In the genomic region with DNA sequence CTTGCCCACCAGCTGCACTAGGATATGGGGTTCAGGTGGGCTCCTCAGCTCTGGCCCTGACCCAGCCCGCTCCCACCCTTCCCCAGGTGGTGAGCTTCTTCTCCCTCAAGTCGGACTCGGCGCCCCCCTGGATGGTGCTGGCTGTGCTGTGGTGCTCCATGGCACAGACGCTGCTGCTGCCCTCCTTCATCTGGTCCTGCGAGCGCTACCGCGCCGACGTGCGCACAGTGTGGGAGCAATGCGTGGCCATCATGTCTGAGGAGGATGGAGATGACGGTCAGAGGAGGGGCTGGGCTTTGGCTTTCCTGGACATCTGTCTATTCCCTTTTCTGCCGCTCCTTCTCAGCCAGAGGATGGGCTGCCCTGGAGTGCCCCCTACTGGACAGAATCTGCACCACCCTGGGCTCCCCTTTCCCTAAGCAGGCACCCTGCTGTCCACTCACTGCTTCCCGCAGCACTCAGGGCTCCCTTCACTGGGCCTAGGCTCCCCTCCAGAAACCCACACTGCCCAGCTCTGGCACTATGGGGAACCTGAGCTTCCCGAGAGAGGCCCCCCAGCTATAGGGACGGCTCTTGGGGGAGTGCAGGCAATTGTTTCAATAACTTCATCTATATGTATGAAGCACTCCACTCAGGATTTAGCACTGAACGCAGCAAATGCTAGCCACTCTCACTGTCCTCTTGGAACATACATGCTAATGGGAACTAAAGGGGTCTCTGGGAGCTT, we compare ENCODE assay signal across 8 cellular contexts. TPM values are rescaled to one million over a fixed set of nuclear protein-coding genes. Genes with fewer than 3 reads are reported as not detected.
DNase-seq lines count a peak whose midpoint lies in the region; ATAC-seq and TF ChIP-seq lines count a peak whose summit lies in the region.

No MANE protein-coding gene starts in this region.

- peaks cover 34% of the 10 kb centered on the region for H3K4me1 ChIP-seq in CD4-positive, CD25-positive, alpha-beta regulatory T cell (ENCODE audit: control insufficient read depth, insufficient read depth, low read length, poor library complexity, severe bottlenecking)
- peaks cover 9 to 50% of the 10 kb centered on the region in 2 donors for H3K4me1 ChIP-seq in left lung

- intact Hi-C loops in left lung (cut with DNase I) = no loop called here

- no peaks in the 10 kb centered on the region for H3K9me3 ChIP-seq in CD4-positive, CD25-positive, alpha-beta regulatory T cell (ENCODE audit: control insufficient read depth in 2 of 2, low read length in 2 of 2)
- no peaks in the 10 kb centered on the region for H3K9me3 ChIP-seq in left lung

- H3K9me3 Mint-ChIP-seq in CD4-positive, CD25-positive, alpha-beta regulatory T cell = peaks cover 0 to 3% (median 0%) of the 10 kb centered on the region in 7 donors

- no peak overlapping the region for H3K27ac ChIP-seq in CD4-positive, CD25-positive, alpha-beta regulatory T cell (ENCODE audit: insufficient read depth, low read length, poor library complexity, severe bottlenecking)
- H3K27ac ChIP-seq in left lung = no peak overlapping the region

- peak overlapping the region in 2 of 4 donors; percentile 39 to 59 for H3K4me3 Mint-ChIP-seq in CD4-positive, CD25-positive, alpha-beta regulatory T cell

- peak; percentile 57 to 58 for ATAC-seq in CD4-positive, CD25-positive, alpha-beta regulatory T cell (ENCODE audit: low read depth in 2 of 2)
- ATAC-seq in left lung (peak; percentile 77), GM21526 (IDR thresholded peaks at IDR 0.05; ENCODE audit: low FRiP score, unreplicated experiment) (no peak)

- H3K27ac Mint-ChIP-seq in CD4-positive, CD25-positive, alpha-beta regulatory T cell = no peak overlapping the region

- H3K27me3 ChIP-seq in CD4-positive, CD25-positive, alpha-beta regulatory T cell (ENCODE audit: control insufficient read depth, insufficient read depth, low read length) = peaks cover 13% of the 10 kb centered on the region
- H3K27me3 ChIP-seq in left lung = peaks cover 0 to 92% of the 10 kb centered on the region in 2 donors

- TF ChIP-seq CTCF in HFF-Myc (IDR thresholded peaks at IDR 0.05; ENCODE audit: low read depth, low read length, missing control alignments) (peak; percentile 96), left lung (IDR thresholded peaks at IDR 0.05) (peak; percentile 79 to 99)

- no peaks in the 10 kb centered on the region for H3K36me3 Mint-ChIP-seq in CD4-positive, CD25-positive, alpha-beta regulatory T cell

- peak; percentile 68 to 78 (median 73) for DNase-seq in CD4-positive, CD25-positive, alpha-beta regulatory T cell
- DNase-seq in HFF-Myc (ENCODE audit: extremely low read depth, low read depth) (peak; percentile 67), NCI-H446 (lab: John Stamatoyannopoulos, UW) (peak; percentile 88 to 91), dermis blood vessel endothelial cell (peak; percentile 91), left lung (peak; percentile 83 to 94)
- DNase-seq in activated CD4-positive, alpha-beta T cell treated with anti-CD3 and anti-CD28 coated beads, Interleukin-2, amount 50 U/mL, for 24 hours (ENCODE audit: low read depth in 1 of 2, low spot score in 1 of 2) = peak; percentile 77 to 78
- peak; percentile 72 to 79 for DNase-seq in stimulated activated CD4-positive, alpha-beta T cell treated with anti-CD3 and anti-CD28 coated beads, Interleukin-4, amount 100 ng/mL, for 4 hours

- H3K36me3 ChIP-seq in CD4-positive, CD25-positive, alpha-beta regulatory T cell (ENCODE audit: control insufficient read depth, insufficient read depth, low read length) = no peaks in the 10 kb centered on the region
- H3K36me3 ChIP-seq in left lung = no peaks in the 10 kb centered on the region

- peaks cover 0 to 47% (median 16%) of the 10 kb centered on the region in 4 donors for H3K4me1 Mint-ChIP-seq in CD4-positive, CD25-positive, alpha-beta regulatory T cell

- peaks cover 73% of the 10 kb centered on the region for H3K27me3 Mint-ChIP-seq in CD4-positive, CD25-positive, alpha-beta regulatory T cell

- H3K4me3 ChIP-seq in CD4-positive, CD25-positive, alpha-beta regulatory T cell (ENCODE audit: low read depth, low read length) = no peak overlapping the region
- H3K4me3 ChIP-seq in HFF-Myc (replicated peaks; ENCODE audit: low read depth, low read length) (peak overlapping the region; percentile 29), left lung (no peak overlapping the region)

RNA-seq across cellular contexts. Expression of a gene that starts 2.6 kb away (rescaled TPM):
- 1.4 TPM for total RNA-seq in CD4-positive, CD25-positive, alpha-beta regulatory T cell
- polyA plus RNA-seq in CD4-positive, CD25-positive, alpha-beta regulatory T cell = 1 to 10 TPM in 1 of 4 donors, under 1 TPM in 2, not detected in 1; 0.64 to 1.2 (median 1.00) TPM
- total RNA-seq in dermis blood vessel endothelial cell (18.8 and 22.1 TPM in 2 replicates), left lung (10 to 100 TPM; 18.2 to 33.6 TPM)

RNA-seq across cellular contexts. Expression of a gene that starts 3.9 kb away (rescaled TPM):
- not detected for total RNA-seq in CD4-positive, CD25-positive, alpha-beta regulatory T cell
- polyA plus RNA-seq in CD4-positive, CD25-positive, alpha-beta regulatory T cell = not detected
- total RNA-seq in dermis blood vessel endothelial cell (0.93 and 1.9 TPM in 2 replicates), left lung (10 to 100 TPM; 12.7 to 13.7 TPM)

RNA-seq across cellular contexts. Expression of a gene that starts 15.2 kb away (rescaled TPM):
- not detected for total RNA-seq in CD4-positive, CD25-positive, alpha-beta regulatory T cell
- not detected for polyA plus RNA-seq in CD4-positive, CD25-positive, alpha-beta regulatory T cell
- total RNA-seq in dermis blood vessel endothelial cell (0.28 and 1.0 TPM in 2 replicates), left lung (1 to 10 TPM; 2.0 to 3.3 TPM)

RNA-seq across cellular contexts. Expression of a gene that starts 25.5 kb away (rescaled TPM):
- 1.9 TPM for total RNA-seq in CD4-positive, CD25-positive, alpha-beta regulatory T cell
- 1 to 10 TPM; 1.7 to 4.0 (median 2.1) TPM for polyA plus RNA-seq in CD4-positive, CD25-positive, alpha-beta regulatory T cell
- total RNA-seq in dermis blood vessel endothelial cell = 5.6 and 24.0 TPM in 2 replicates
- 1 to 10 TPM; 2.0 to 7.7 TPM for total RNA-seq in left lung

RNA-seq across cellular contexts. Expression of a gene that starts 26.4 kb away (rescaled TPM):
- 63.5 TPM for total RNA-seq in CD4-positive, CD25-positive, alpha-beta regulatory T cell
- polyA plus RNA-seq in CD4-positive, CD25-positive, alpha-beta regulatory T cell = 10 to 100 TPM; 44.4 to 57.0 (median 48.4) TPM
- total RNA-seq in dermis blood vessel endothelial cell (85.3 and 128 TPM in 2 replicates), left lung (10 to 100 TPM; 80.2 to 90.2 TPM)
